ENCODE assay signal across 9 cellular contexts in genomic region chr2:161123531-161124030, GRCh38. TPM values are rescaled to one million over a fixed set of nuclear protein-coding genes. Genes with fewer than 3 reads are reported as not detected.
DNase-seq lines count a peak whose midpoint lies in the region; TF ChIP-seq lines count a peak whose summit lies in the region.
"Had no signal": no experiment of that assay in that cellular context is flagged by ENCODE, and none has a peak within 500 bp of the region (broad histone marks: within the 10 kb centered on the region; RNA-seq: fewer than 3 reads in every experiment).

No MANE protein-coding gene starts in this region.

- CTCF ChIA-PET in CD8-positive, alpha-beta memory T cell (lab: Charles Lee), result no interaction called here

- H3K4me3 Mint-ChIP-seq in CD8-positive, alpha-beta memory T cell, result no peak overlapping the region

- DNase-seq in ELF-1 (ENCODE audit: low read depth, low spot score), result peak; percentile 34
- no peak for DNase-seq in Karpas-422
- no peak for DNase-seq in coronary artery (ENCODE audit: low spot score)
- DNase-seq in prostate gland (ENCODE audit: low spot score), result peak; percentile 71
- DNase-seq in effector memory CD4-positive, alpha-beta T cell, result no peak
- DNase-seq in CD8-positive, alpha-beta memory T cell, result no peak
- DNase-seq in NCI-H187 (lab: John Stamatoyannopoulos, UW), result no peak
- DNase-seq in stimulated activated CD4-positive, alpha-beta T cell treated with anti-CD3 and anti-CD28 coated beads, Interleukin-12 subunit alpha, Interleukin-12 subunit beta, amount 100 ng/mL, for 4 hours, result no peak
- DNase-seq: NCI-H2107 had no signal

- H2AFZ ChIP-seq in Karpas-422 (ENCODE audit: low read length), result peak overlapping the region; percentile 54; the same call in 1 of the 2 replicates

- H3K36me3 Mint-ChIP-seq in CD8-positive, alpha-beta memory T cell, result no peaks in the 10 kb centered on the region

- H3K27ac ChIP-seq in Karpas-422 (ENCODE audit: low read length), result peak overlapping the region; percentile 76
- peak overlapping the region; percentile 64 to 75 for H3K27ac ChIP-seq in coronary artery
- peak overlapping the region; percentile 57 to 68 for H3K27ac ChIP-seq in prostate gland
- H3K27ac ChIP-seq in effector memory CD4-positive, alpha-beta T cell (ENCODE audit: insufficient read depth, low read length, poor library complexity, severe bottlenecking), result no peak overlapping the region
- no peak overlapping the region for H3K27ac ChIP-seq in CD8-positive, alpha-beta memory T cell (ENCODE audit: low read depth, low read length)

- peak overlapping the region in 1 of 8 donors; percentile 37 for H3K27ac Mint-ChIP-seq in CD8-positive, alpha-beta memory T cell

- H3K36me3 ChIP-seq in Karpas-422 (ENCODE audit: insufficient read depth, low read length) (no peaks in the 10 kb centered on the region), prostate gland (no peaks in the 10 kb centered on the region)
- no peaks in the 10 kb centered on the region for H3K36me3 ChIP-seq in effector memory CD4-positive, alpha-beta T cell (ENCODE audit: control insufficient read depth, insufficient read depth, low read length)
- H3K36me3 ChIP-seq in CD8-positive, alpha-beta memory T cell (ENCODE audit: insufficient read depth, low read length), result no peaks in the 10 kb centered on the region

- H3K27me3 Mint-ChIP-seq in CD8-positive, alpha-beta memory T cell, result no peaks in the 10 kb centered on the region

- TF ChIP-seq POLR2A in prostate gland (IDR thresholded peaks at IDR 0.05), result no peak

- peak overlapping the region; percentile 53 for H3K4me2 ChIP-seq in Karpas-422 (ENCODE audit: low read depth, low read length, poor library complexity, severe bottlenecking)

- POLR2A ChIA-PET in CD8-positive, alpha-beta memory T cell (lab: Charles Lee), result no interaction called here

- H3K79me2 ChIP-seq in Karpas-422 (ENCODE audit: low read length), result no peaks in the 10 kb centered on the region

- H3K27me3 ChIP-seq in Karpas-422 (ENCODE audit: low read length) (no peaks in the 10 kb centered on the region), prostate gland (replicated peaks; ENCODE audit: insufficient read depth) (no peaks in the 10 kb centered on the region)
- no peaks in the 10 kb centered on the region for H3K27me3 ChIP-seq in effector memory CD4-positive, alpha-beta T cell (replicated peaks; ENCODE audit: control insufficient read depth, insufficient read depth, low read length, poor library complexity, severe bottlenecking)
- no peaks in the 10 kb centered on the region for H3K27me3 ChIP-seq in CD8-positive, alpha-beta memory T cell (ENCODE audit: insufficient read depth, low read length, poor library complexity, severe bottlenecking)

- intact Hi-C loops in prostate gland (cut with DNase I), result no loop called here

- H3K9me3 ChIP-seq in Karpas-422 (ENCODE audit: low read length) (no peaks in the 10 kb centered on the region), prostate gland (no peaks in the 10 kb centered on the region)
- H3K9me3 ChIP-seq in effector memory CD4-positive, alpha-beta T cell (ENCODE audit: control insufficient read depth, low read length), result no peaks in the 10 kb centered on the region
- no peaks in the 10 kb centered on the region for H3K9me3 ChIP-seq in CD8-positive, alpha-beta memory T cell (ENCODE audit: low read length)

- H3K4me3 ChIP-seq in Karpas-422 (ENCODE audit: low read length) (no peak overlapping the region), coronary artery (peak overlapping the region; percentile 41), prostate gland (no peak overlapping the region)
- H3K4me3 ChIP-seq in effector memory CD4-positive, alpha-beta T cell (ENCODE audit: insufficient read depth, low read depth, low read length, poor library complexity, severe bottlenecking), result no peak overlapping the region
- no peak overlapping the region for H3K4me3 ChIP-seq in CD8-positive, alpha-beta memory T cell (ENCODE audit: low read length)

- no peaks in the 10 kb centered on the region for H4K20me1 ChIP-seq in Karpas-422 (ENCODE audit: insufficient read depth, low read depth, low read length)

- 33% methylated on average over 2 of the region's 2 CpGs for WGBS in prostate gland

- H3K9me3 Mint-ChIP-seq in CD8-positive, alpha-beta memory T cell, result no peaks in the 10 kb centered on the region

- H3K9me2 ChIP-seq in Karpas-422 (replicated peaks; ENCODE audit: insufficient read depth, low read length), result no peaks in the 10 kb centered on the region

- peaks cover 7 to 17% (median 9%) of the 10 kb centered on the region in 3 donors for H3K4me1 Mint-ChIP-seq in CD8-positive, alpha-beta memory T cell

- TF ChIP-seq CTCF in coronary artery (IDR thresholded peaks at IDR 0.05) (no peak), prostate gland (IDR thresholded peaks at IDR 0.05) (no peak)

- peak overlapping the region; percentile 48 for H3K9ac ChIP-seq in Karpas-422 (ENCODE audit: low read length)

- peaks cover 71% of the 10 kb centered on the region for H3K4me1 ChIP-seq in Karpas-422 (ENCODE audit: low read length)
- peaks cover 4% of the 10 kb centered on the region for H3K4me1 ChIP-seq in prostate gland (replicated peaks)
- no peaks in the 10 kb centered on the region for H3K4me1 ChIP-seq in effector memory CD4-positive, alpha-beta T cell (ENCODE audit: control insufficient read depth, insufficient read depth, low read length, poor library complexity, severe bottlenecking)
- no peaks in the 10 kb centered on the region for H3K4me1 ChIP-seq in CD8-positive, alpha-beta memory T cell (ENCODE audit: insufficient read depth, low read length)

RNA-seq across cellular contexts. Expression of gene TANK, which starts 36.6 kb away (rescaled TPM):
- 141 and 295 TPM in 2 replicates for total RNA-seq in Karpas-422 (2014; rRNA removed; shearing (Covaris generic); ENCODE audit: low replicate concordance)
- 10 to 100 TPM; 50.4 to 51.0 TPM for total RNA-seq in prostate gland
- 10 to 100 TPM; 75.5 to 81.7 TPM for total RNA-seq in CD8-positive, alpha-beta memory T cell
- polyA plus RNA-seq in CD8-positive, alpha-beta memory T cell, result 70.8 TPM

Comparison
In these comparisons a context has a peak if more than half of its experiments do, and no peak if none do; other contexts are left out.
1. DNase-seq: peak in ELF-1 (single experiment) and prostate gland (single experiment); none in Karpas-422 (single experiment), coronary artery (single experiment), effector memory CD4-positive, alpha-beta T cell (0 of 3), CD8-positive, alpha-beta memory T cell (0 of 5), NCI-H187 (0 of 2) and stimulated activated CD4-positive, alpha-beta T cell treated with anti-CD3 and anti-CD28 coated beads, Interleukin-12 subunit alpha, Interleukin-12 subunit beta, amount 100 ng/mL, for 4 hours (single experiment).
2. H3K27ac ChIP-seq: peak in Karpas-422 (single experiment), coronary artery (2 of 2) and prostate gland (2 of 2); none in effector memory CD4-positive, alpha-beta T cell (single experiment) and CD8-positive, alpha-beta memory T cell (single experiment).